19 cellular contexts compared by ENCODE assay signal in genomic region chr4:140888059-140888458, GRCh38.
DNase-seq lines count a peak whose midpoint lies in the region; ATAC-seq and TF ChIP-seq lines count a peak whose summit lies in the region.
"Had no signal": no experiment of that assay in that cellular context is flagged by ENCODE, and none has a peak within 500 bp of the region (broad histone marks: within the 10 kb centered on the region; RNA-seq: fewer than 3 reads in every experiment).

No MANE protein-coding gene starts in this region.

- H3K9me3 ChIP-seq in left ventricle myocardium inferior (replicated peaks) (peaks cover 8% of the 10 kb centered on the region), skeletal muscle tissue (ENCODE audit: control insufficient read depth in 3 of 3, low read length in 3 of 3) (no peaks in the 10 kb centered on the region)
- H3K9me3 ChIP-seq: BE2C had no signal

- H3K18ac ChIP-seq in mesendoderm (ENCODE audit: low read length), result no peak overlapping the region

- WGBS in mesendoderm (ENCODE audit: extremely low coverage, insufficient coverage, low lambda C conversion rate), result no CpG with 5 or more reads among the region's 2 CpGs

- H3K27ac ChIP-seq in left ventricle myocardium inferior (replicated peaks) (peak overlapping the region; percentile 77), mesendoderm (ENCODE audit: low read depth, low read length) (no peak overlapping the region), skeletal muscle tissue (ENCODE audit: low read depth, low read length) (peak overlapping the region; percentile 3)

- H3K4ac ChIP-seq in mesendoderm (ENCODE audit: low read depth, low read length), result no peak overlapping the region

- H3K4me1 ChIP-seq in left ventricle myocardium inferior (peaks cover 34% of the 10 kb centered on the region), mesendoderm (ENCODE audit: control insufficient read depth, low read depth, low read length) (no peaks in the 10 kb centered on the region), skeletal muscle tissue (ENCODE audit: control insufficient read depth in 3 of 3, insufficient read depth in 3 of 3, low read length in 3 of 3) (peaks cover 11 to 15% (median 12%) of the 10 kb centered on the region in 3 donors)
- H3K4me1 ChIP-seq: BE2C had no signal

- H3K79me1 ChIP-seq in mesendoderm (ENCODE audit: low read length), result no peaks in the 10 kb centered on the region

- no peak overlapping the region for H2BK5ac ChIP-seq in mesendoderm (ENCODE audit: low read length)

- H3K4me3 ChIP-seq in left ventricle myocardium inferior, result no peak overlapping the region
- H3K4me3 ChIP-seq in mesendoderm (ENCODE audit: low read length), result no peak overlapping the region
- no peak overlapping the region for H3K4me3 ChIP-seq in skeletal muscle tissue (ENCODE audit: low read length in 3 of 3)
- H3K4me3 ChIP-seq: GM23338 had no signal

- ATAC-seq in Right ventricle myocardium superior (ENCODE audit: poor library complexity) (no peak), GM18519 (IDR thresholded peaks at IDR 0.05; ENCODE audit: low FRiP score, unreplicated experiment) (no peak)
- ATAC-seq: GM23338, HCT116 had no signal

- H3K79me2 ChIP-seq in mesendoderm (ENCODE audit: control insufficient read depth, insufficient read depth, low read length), result no peaks in the 10 kb centered on the region

- intact Hi-C loops in left ventricle myocardium inferior (cut with micrococcal nuclease) (no loop called here), Right ventricle myocardium superior (cut with DNase I) (loop anchor here (10.0 kb wide), 1 partner anchor 97 kb away; no protein-coding TSS in a partner anchor)

- H3K23ac ChIP-seq in mesendoderm (ENCODE audit: low read length), result no peak overlapping the region

- peak overlapping the region; percentile 76 for H4K8ac ChIP-seq in mesendoderm (ENCODE audit: low read depth, low read length)

- no peak overlapping the region for H4K5ac ChIP-seq in mesendoderm (ENCODE audit: low read length)

- no peak overlapping the region for H3K56ac ChIP-seq in mesendoderm (ENCODE audit: low read length)

- H2BK120ac ChIP-seq in mesendoderm (ENCODE audit: low read depth, low read length), result no peak overlapping the region

- no peak for DNase-seq in left ventricle myocardium inferior
- DNase-seq in Right ventricle myocardium superior, result no peak
- peak; percentile 29 for DNase-seq in mesendoderm
- DNase-seq in SW 1271 (lab: John Stamatoyannopoulos, UW), result no peak
- DNase-seq: ACHN; BE2C; C1 segment of cervical spinal cord; CD4-positive, CD25-positive, alpha-beta regulatory T cell; CD8-positive, alpha-beta memory T cell; COR-L47; DMS 273 treated with DMSO at 0.1 percent for 48 hours; DMS79; GDM1; HFFc6; IMR-90 had no signal

- no peak overlapping the region for H3K4me2 ChIP-seq in mesendoderm (ENCODE audit: low read length)
- H3K4me2 ChIP-seq: GM23338 had no signal

- H3K27me3 ChIP-seq in left ventricle myocardium inferior (ENCODE audit: low read depth) (no peaks in the 10 kb centered on the region), mesendoderm (ENCODE audit: insufficient read depth, low read length, poor library complexity) (no peaks in the 10 kb centered on the region), skeletal muscle tissue (ENCODE audit: control insufficient read depth in 3 of 3, insufficient read depth in 3 of 3, low read length in 3 of 3) (no peaks in the 10 kb centered on the region)
- H3K27me3 ChIP-seq: BE2C had no signal

- no peak overlapping the region for H2AK5ac ChIP-seq in mesendoderm (ENCODE audit: low read length)

- H2BK15ac ChIP-seq in mesendoderm (replicated peaks; ENCODE audit: low read depth), result no peak overlapping the region

- H3K9ac ChIP-seq in mesendoderm (ENCODE audit: low read length) (no peak overlapping the region), skeletal muscle tissue (ENCODE audit: low read depth in 1 of 3, low read length in 3 of 3) (peak overlapping the region in 2 of 3 donors; percentile 36 to 57)

- no peak for TF ChIP-seq CTCF in left ventricle myocardium inferior (IDR thresholded peaks at IDR 0.05; ENCODE audit: borderline replicate concordance)

- H3K36me3 ChIP-seq in left ventricle myocardium inferior (no peaks in the 10 kb centered on the region), mesendoderm (ENCODE audit: control insufficient read depth, insufficient read depth, low read length) (no peaks in the 10 kb centered on the region), skeletal muscle tissue (ENCODE audit: control insufficient read depth in 3 of 3, insufficient read depth in 3 of 3, low read length in 3 of 3) (no peaks in the 10 kb centered on the region)
- H3K36me3 ChIP-seq: BE2C had no signal
